In genomic region chr3:179882322-179882721, GRCh38 we compare ENCODE assay signal across 12 cellular contexts.
DNase-seq lines count a peak whose midpoint lies in the region; ATAC-seq and TF ChIP-seq lines count a peak whose summit lies in the region.
"Had no signal": no experiment of that assay in that cellular context is flagged by ENCODE, and none has a peak within 500 bp of the region (broad histone marks: within the 10 kb centered on the region; RNA-seq: fewer than 3 reads in every experiment).

No MANE protein-coding gene starts in this region.

- ATAC-seq in HG03025 (IDR thresholded peaks at IDR 0.05; ENCODE audit: low FRiP score, unreplicated experiment) (peak; percentile 79), WTC11 (peak; percentile 88), right lobe of liver (no peak)

- H3K4me1 Mint-ChIP-seq in WTC11 = peaks cover 47% of the 10 kb centered on the region

- peak overlapping the region; percentile 64; the same call in 1 of the 2 replicates for H3K27ac Mint-ChIP-seq in WTC11
- H3K27ac Mint-ChIP-seq: type B pancreatic cell had no signal

- in situ Hi-C loops in Caki2 (cut with HindIII; ENCODE audit: low pct_unique_long_range_greater_than_20kb, low sequenced_read_pairs) = no loop called here

- no peaks in the 10 kb centered on the region for H3K9me3 Mint-ChIP-seq in WTC11
- H3K9me3 Mint-ChIP-seq: type B pancreatic cell had no signal

- TF ChIP-seq POLR2A in thyroid gland (IDR thresholded peaks at IDR 0.05) = no peak
- TF ChIP-seq POLR2A in right lobe of liver (IDR thresholded peaks at IDR 0.05) = no peak

- H3K9me3 ChIP-seq in thyroid gland (no peaks in the 10 kb centered on the region), right lobe of liver (no peaks in the 10 kb centered on the region)
- H3K9me3 ChIP-seq: Caco-2, esophagus muscularis mucosa had no signal

- peak; percentile 55 for DNase-seq in Caki2 (ENCODE audit: low read depth)
- DNase-seq in GM19240 (ENCODE audit: insufficient read length, low spot score) = peak; percentile 21
- peak; percentile 21 for DNase-seq in WTC11 (ENCODE audit: low spot score)
- no peak for DNase-seq in thyroid gland
- DNase-seq in right lobe of liver = no peak
- no peak for DNase-seq in HT-29 (ENCODE audit: low spot score)
- no peak for DNase-seq in activated CD4-positive, alpha-beta T cell treated with anti-CD3 and anti-CD28 coated beads, Interleukin-2, amount 50 U/mL, for 1 hour
- DNase-seq: Caco-2, Kasumi-1 had no signal

- H3K4me3 Mint-ChIP-seq in WTC11 = no peak overlapping the region
- H3K4me3 Mint-ChIP-seq: type B pancreatic cell had no signal

- no peak overlapping the region for H3K27ac ChIP-seq in thyroid gland
- no peak overlapping the region for H3K27ac ChIP-seq in right lobe of liver
- H3K27ac ChIP-seq: esophagus muscularis mucosa had no signal

- H3K4me3 ChIP-seq in thyroid gland (replicated peaks in 1 of 3) = no peak overlapping the region
- H3K4me3 ChIP-seq in right lobe of liver = no peak overlapping the region
- H3K4me3 ChIP-seq: esophagus muscularis mucosa had no signal

- CTCF ChIA-PET in WTC11 (lab: Charles Lee) = interaction anchor here (0.6 to 2.0 kb wide), 5 partner anchors 9 to 517 kb away, joined by 3 to 16 read pairs (median 5); no protein-coding TSS in a partner anchor

- no peaks in the 10 kb centered on the region for H3K36me3 Mint-ChIP-seq in WTC11
- H3K36me3 Mint-ChIP-seq: type B pancreatic cell had no signal

- H3K36me3 ChIP-seq in thyroid gland (no peaks in the 10 kb centered on the region), right lobe of liver (no peaks in the 10 kb centered on the region)
- H3K36me3 ChIP-seq: esophagus muscularis mucosa had no signal

- POLR2A ChIA-PET in WTC11 (lab: Charles Lee) = no interaction called here

- intact Hi-C loops in thyroid gland (cut with DNase I) (no loop called here), right lobe of liver (cut with DNase I) (no loop called here)

- H3K27me3 ChIP-seq in thyroid gland (no peaks in the 10 kb centered on the region), right lobe of liver (no peaks in the 10 kb centered on the region)
- H3K27me3 ChIP-seq: esophagus muscularis mucosa had no signal

- 2 to 6% methylated on average over 2 of the region's 2 CpGs for WGBS in thyroid gland, 2 donors
- WGBS in right lobe of liver (ENCODE audit: insufficient coverage, low coverage, low lambda C conversion rate, missing lambda C conversion rate) = 0% methylated on average over 2 of the region's 2 CpGs

- no peak for TF ChIP-seq CTCF in WTC11 (IDR thresholded peaks at IDR 0.05)
- no peak for TF ChIP-seq CTCF in thyroid gland (IDR thresholded peaks at IDR 0.05)
- no peak for TF ChIP-seq CTCF in right lobe of liver (IDR thresholded peaks at IDR 0.05)

- H3K4me1 ChIP-seq in thyroid gland (no peaks in the 10 kb centered on the region), right lobe of liver (no peaks in the 10 kb centered on the region)
- H3K4me1 ChIP-seq: Caco-2, esophagus muscularis mucosa had no signal

- H3K27me3 Mint-ChIP-seq in WTC11 (ENCODE audit: low read depth) = no peaks in the 10 kb centered on the region

TF ChIP-seq in WTC11, 78 proteins besides CTCF, POLR2A, EP300 and RAD21 (continues in another document):
- TF ChIP-seq ERG (CRISPR knock-in tag; IDR thresholded peaks at IDR 0.05) (no peak), ZNF281 (CRISPR knock-in tag; IDR thresholded peaks at IDR 0.05) (no peak), RELA (CRISPR knock-in tag; IDR thresholded peaks at IDR 0.05; ENCODE audit: borderline replicate concordance) (no peak), ZNF232 (CRISPR knock-in tag; IDR thresholded peaks at IDR 0.05) (no peak), MYBL2 (CRISPR knock-in tag; IDR thresholded peaks at IDR 0.05) (no peak), USF1 (CRISPR knock-in tag; IDR thresholded peaks at IDR 0.05) (no peak), ZBTB21 (CRISPR knock-in tag; IDR thresholded peaks at IDR 0.05; ENCODE audit: borderline replicate concordance) (no peak), GRHL2 (CRISPR knock-in tag; IDR thresholded peaks at IDR 0.05; ENCODE audit: insufficient replicate concordance, severe bottlenecking) (no peak), RORB (CRISPR knock-in tag; IDR thresholded peaks at IDR 0.05) (no peak), EMX1 (CRISPR knock-in tag; IDR thresholded peaks at IDR 0.05) (no peak)
- TF ChIP-seq, protein P1, sequence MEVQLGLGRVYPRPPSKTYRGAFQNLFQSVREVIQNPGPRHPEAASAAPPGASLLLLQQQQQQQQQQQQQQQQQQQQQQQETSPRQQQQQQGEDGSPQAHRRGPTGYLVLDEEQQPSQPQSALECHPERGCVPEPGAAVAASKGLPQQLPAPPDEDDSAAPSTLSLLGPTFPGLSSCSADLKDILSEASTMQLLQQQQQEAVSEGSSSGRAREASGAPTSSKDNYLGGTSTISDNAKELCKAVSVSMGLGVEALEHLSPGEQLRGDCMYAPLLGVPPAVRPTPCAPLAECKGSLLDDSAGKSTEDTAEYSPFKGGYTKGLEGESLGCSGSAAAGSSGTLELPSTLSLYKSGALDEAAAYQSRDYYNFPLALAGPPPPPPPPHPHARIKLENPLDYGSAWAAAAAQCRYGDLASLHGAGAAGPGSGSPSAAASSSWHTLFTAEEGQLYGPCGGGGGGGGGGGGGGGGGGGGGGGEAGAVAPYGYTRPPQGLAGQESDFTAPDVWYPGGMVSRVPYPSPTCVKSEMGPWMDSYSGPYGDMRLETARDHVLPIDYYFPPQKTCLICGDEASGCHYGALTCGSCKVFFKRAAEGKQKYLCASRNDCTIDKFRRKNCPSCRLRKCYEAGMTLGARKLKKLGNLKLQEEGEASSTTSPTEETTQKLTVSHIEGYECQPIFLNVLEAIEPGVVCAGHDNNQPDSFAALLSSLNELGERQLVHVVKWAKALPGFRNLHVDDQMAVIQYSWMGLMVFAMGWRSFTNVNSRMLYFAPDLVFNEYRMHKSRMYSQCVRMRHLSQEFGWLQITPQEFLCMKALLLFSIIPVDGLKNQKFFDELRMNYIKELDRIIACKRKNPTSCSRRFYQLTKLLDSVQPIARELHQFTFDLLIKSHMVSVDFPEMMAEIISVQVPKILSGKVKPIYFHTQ (CRISPR knock-in tag; IDR thresholded peaks at IDR 0.05) = no peak
- TF ChIP-seq, protein P2, sequence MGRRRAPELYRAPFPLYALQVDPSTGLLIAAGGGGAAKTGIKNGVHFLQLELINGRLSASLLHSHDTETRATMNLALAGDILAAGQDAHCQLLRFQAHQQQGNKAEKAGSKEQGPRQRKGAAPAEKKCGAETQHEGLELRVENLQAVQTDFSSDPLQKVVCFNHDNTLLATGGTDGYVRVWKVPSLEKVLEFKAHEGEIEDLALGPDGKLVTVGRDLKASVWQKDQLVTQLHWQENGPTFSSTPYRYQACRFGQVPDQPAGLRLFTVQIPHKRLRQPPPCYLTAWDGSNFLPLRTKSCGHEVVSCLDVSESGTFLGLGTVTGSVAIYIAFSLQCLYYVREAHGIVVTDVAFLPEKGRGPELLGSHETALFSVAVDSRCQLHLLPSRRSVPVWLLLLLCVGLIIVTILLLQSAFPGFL (CRISPR knock-in tag; IDR thresholded peaks at IDR 0.05; ENCODE audit: borderline replicate concordance) = no peak
- TF ChIP-seq, protein P3, sequence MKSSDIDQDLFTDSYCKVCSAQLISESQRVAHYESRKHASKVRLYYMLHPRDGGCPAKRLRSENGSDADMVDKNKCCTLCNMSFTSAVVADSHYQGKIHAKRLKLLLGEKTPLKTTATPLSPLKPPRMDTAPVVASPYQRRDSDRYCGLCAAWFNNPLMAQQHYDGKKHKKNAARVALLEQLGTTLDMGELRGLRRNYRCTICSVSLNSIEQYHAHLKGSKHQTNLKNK (CRISPR knock-in tag; IDR thresholded peaks at IDR 0.05) = no peak

Comparison
In these comparisons a context has a peak if more than half of its experiments do, and no peak if none do; other contexts are left out.
1. DNase-seq: peak in Caki2 (single experiment), GM19240 (single experiment) and WTC11 (single experiment); none in thyroid gland (0 of 2), right lobe of liver (0 of 3), HT-29 (single experiment) and activated CD4-positive, alpha-beta T cell treated with anti-CD3 and anti-CD28 coated beads, Interleukin-2, amount 50 U/mL, for 1 hour (single experiment).
2. ATAC-seq: peak in HG03025 (single experiment) and WTC11 (single experiment); none in right lobe of liver (0 of 4).